Comparison of ENCODE assay signal across 1 cellular context in the genomic region with DNA sequence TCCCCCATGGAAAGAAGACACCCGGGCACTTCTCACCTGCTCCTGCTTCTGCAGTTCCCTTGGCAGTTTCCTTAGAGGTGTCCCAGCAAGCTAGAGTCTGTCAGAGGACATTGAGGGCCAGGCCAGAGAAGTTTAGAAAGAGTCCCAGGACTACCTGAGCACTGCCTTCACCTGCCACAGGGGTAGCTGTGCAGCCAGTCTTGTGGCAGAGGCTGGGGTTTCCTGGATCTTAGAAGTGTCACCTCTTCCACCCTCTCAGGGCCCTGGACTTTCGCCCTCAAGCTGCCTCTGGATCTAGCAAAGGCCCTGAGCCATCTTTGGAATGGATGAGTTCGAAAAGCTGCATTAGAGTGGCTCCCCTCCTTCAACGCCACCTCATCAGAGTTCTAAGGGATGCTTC.
TF ChIP-seq lines count a peak whose summit lies in the region.

No MANE protein-coding gene starts in this region.

TF ChIP-seq in H1, 55 proteins besides CTCF, POLR2A, EP300 and RAD21:
- TF ChIP-seq KDM5A (IDR thresholded peaks at IDR 0.05; ENCODE audit: low read length) (no peak), SRF (IDR thresholded peaks at IDR 0.05; ENCODE audit: low read depth, low read length) (no peak), FOSL1 (IDR thresholded peaks at IDR 0.05; ENCODE audit: insufficient read depth, low read depth, low read length) (no peak), TCF12 (IDR thresholded peaks at IDR 0.05; ENCODE audit: low read depth, low read length) (no peak)
- TF ChIP-seq, protein P1, sequence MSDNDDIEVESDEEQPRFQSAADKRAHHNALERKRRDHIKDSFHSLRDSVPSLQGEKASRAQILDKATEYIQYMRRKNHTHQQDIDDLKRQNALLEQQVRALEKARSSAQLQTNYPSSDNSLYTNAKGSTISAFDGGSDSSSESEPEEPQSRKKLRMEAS (IDR thresholded peaks at IDR 0.05): 0 out of 2 replicates have a peak, but pooled peaks have one; percentile 5
